Comparison of ENCODE assay signal across 1 cellular context in genomic region chr17:29618272-29619065, GRCh38.
TF ChIP-seq lines count a peak whose summit lies in the region.

No MANE protein-coding gene starts in this region.

TF ChIP-seq in GM23338, 12 proteins besides CTCF, POLR2A, EP300 and RAD21 (continued from another document):
- TF ChIP-seq ZNF462 (CRISPR knock-in tag; IDR thresholded peaks at IDR 0.05) (no peak), ZNF331 (CRISPR knock-in tag; IDR thresholded peaks at IDR 0.05; ENCODE audit: low read depth) (no peak), ETS1 (IDR thresholded peaks at IDR 0.05) (no peak), JUNB (IDR thresholded peaks at IDR 0.05; ENCODE audit: unreplicated experiment) (no peak), REST (IDR thresholded peaks at IDR 0.05; ENCODE audit: unreplicated experiment) (no peak), CREB1 (CRISPR knock-in tag; IDR thresholded peaks at IDR 0.05; ENCODE audit: low read depth) (no peak), STAT1 (IDR thresholded peaks at IDR 0.05; ENCODE audit: unreplicated experiment) (no peak)
